In the genomic region with DNA sequence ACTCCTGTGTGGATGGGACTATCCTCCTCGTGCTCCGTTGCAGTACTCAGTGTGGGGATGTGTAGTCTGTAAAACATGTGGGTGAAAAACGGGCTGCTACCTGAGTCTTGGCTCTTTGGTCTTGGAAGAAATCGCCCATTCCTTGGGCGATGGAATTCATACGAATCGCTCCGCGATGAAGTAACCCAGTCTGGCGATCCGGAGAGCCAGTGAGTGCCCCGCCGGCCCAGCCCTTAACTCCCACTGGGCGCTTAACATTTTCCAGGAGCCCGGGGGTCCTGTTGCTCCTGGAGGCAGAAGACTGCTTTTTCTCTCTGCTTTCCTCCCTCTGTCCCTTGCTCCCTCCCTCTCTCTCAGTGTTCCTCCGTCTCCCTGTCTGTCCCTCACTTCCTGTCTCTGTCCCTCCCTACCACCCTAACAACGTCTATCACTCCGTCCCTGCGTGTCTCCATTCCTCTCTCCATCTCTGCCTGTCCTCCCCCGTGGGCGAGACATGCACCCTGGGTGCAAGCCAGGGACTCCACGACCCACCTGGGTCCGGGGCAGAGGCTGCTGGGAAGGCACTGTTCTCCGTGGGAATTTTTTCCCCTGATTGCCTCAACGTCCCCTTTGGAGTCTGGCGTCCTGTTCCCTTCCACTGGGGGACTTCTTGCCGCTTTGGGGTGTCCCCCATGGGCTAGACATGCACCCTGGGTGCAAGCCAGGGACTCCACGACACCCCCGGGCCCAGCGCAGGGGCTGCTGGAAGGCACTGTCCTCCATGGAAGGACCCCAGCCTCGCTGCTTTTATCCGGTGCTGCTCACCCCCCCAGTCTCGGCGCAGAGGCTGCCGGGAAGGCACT, we compare ENCODE assay signal across 23 cellular contexts.
"Had no signal": no experiment of that assay in that cellular context is flagged by ENCODE, and none has a peak within 500 bp of the region (broad histone marks: within the 10 kb centered on the region; RNA-seq: fewer than 3 reads in every experiment).

No MANE protein-coding gene starts in this region.

- H3K27ac ChIP-seq: KMS-11, SJSA1, SK-N-MC had no signal

- H3K36me3 ChIP-seq: SJSA1 had no signal

- ATAC-seq: HepG2 had no signal

- H3K4me2 ChIP-seq: KMS-11 had no signal

- DNase-seq: IMR-90, Kasumi-1, NCI-H1092, NCI-H1105 treated with DMSO at 0.1 percent for 48 hours, NCI-H1417 treated with DMSO at 0.1 percent for 48 hours, NCI-H146, NCI-H1694 treated with DMSO at 0.1 percent for 48 hours, NCI-H1930, NCI-H2081, NCI-H2107, NCI-H2227 treated with DMSO at 0.1 percent for 48 hours, NCI-H524, NCI-H526 treated with DMSO at 0.1 percent for 48 hours, NCI-H748 treated with DMSO at 0.1 percent for 48 hours, Right ventricle myocardium superior, RPMI8226, SIG-M5, SW 1271 had no signal

- H3K4me1 ChIP-seq: SJSA1 had no signal

- H3K9ac ChIP-seq: KMS-11 had no signal

- FAIRE-seq: HepG2, RCC 7860 had no signal

- H3K4me3 ChIP-seq: SJSA1, SK-N-MC had no signal

- H3K9me3 ChIP-seq: SJSA1 had no signal

- H3K27me3 ChIP-seq: SJSA1 had no signal
